19 cellular contexts compared by ENCODE assay signal in the genomic region with DNA sequence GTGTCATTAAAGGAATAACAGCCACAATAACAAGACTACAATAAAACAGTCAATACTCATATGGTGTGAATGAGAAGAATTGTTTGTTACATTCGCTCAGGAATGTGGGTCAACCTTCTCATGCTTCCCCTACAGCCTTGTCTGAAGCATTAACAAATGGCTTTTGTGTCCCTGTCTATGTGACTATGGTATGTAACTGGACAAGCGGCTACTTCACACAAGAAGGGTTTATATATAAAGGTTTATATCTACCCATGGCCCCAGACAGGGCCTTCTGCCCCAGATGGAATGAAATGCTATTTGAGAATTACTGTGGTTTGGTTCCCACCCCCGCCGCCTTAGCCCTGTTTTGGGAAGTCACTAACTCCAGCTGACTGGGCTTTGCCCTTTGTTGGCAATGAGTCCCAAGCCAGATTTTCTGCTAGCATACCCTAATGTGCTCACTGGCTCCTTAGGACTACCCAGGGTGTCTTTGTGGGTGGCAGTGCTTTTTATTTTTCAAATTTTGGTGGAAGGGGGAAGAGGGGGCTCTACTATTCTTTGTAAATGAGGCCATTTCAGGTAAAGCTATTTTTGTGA. TPM values are rescaled to one million over a fixed set of nuclear protein-coding genes. Genes with fewer than 3 reads are reported as not detected.
"Had no signal": no experiment of that assay in that cellular context is flagged by ENCODE, and none has a peak within 500 bp of the region (broad histone marks: within the 10 kb centered on the region; RNA-seq: fewer than 3 reads in every experiment).

No MANE protein-coding gene starts in this region.

- H3K9me3 Mint-ChIP-seq: activated CD4-positive, alpha-beta memory T cell treated with anti-CD3 and anti-CD28 coated beads for 36 hours; activated naive CD8-positive, alpha-beta T cell treated with anti-CD3 and anti-CD28 coated beads, Interleukin-2, amount 10 ng/mL, durations not matched to agents 7 days and 5 days; activated T-helper 17 cell treated with anti-CD3 and anti-CD28 coated beads, Interleukin-2, amount 50 U/mL, for 72 hours; brain; endodermal cell; T-helper 2 cell treated with Interferon-gamma antibody and Interleukin-4, amounts not matched to agents 5 μg/mL and 100 μg/mL, for 36 hours; WTC11 had no signal

- H3K36me3 ChIP-seq: neutrophil had no signal

- H3K36me3 Mint-ChIP-seq: activated CD4-positive, alpha-beta memory T cell treated with anti-CD3 and anti-CD28 coated beads for 36 hours; activated naive CD8-positive, alpha-beta T cell treated with anti-CD3 and anti-CD28 coated beads, Interleukin-2, amount 10 ng/mL, durations not matched to agents 7 days and 5 days; brain; naive B cell; stimulated activated naive B cell treated with anti-CD40 and anti-IgM and Interleukin-4, amounts not matched to agents 10 μg/mL and 1 μg/mL and 100 μg/mL, for 72 hours; WTC11 had no signal

- H3K4me1 ChIP-seq: parathyroid adenoma had no signal

- H3K9ac ChIP-seq: parathyroid adenoma had no signal

- H2AFZ ChIP-seq: parathyroid adenoma had no signal

- H3K9me3 ChIP-seq: neutrophil had no signal

- ATAC-seq: activated T-helper 17 cell treated with anti-CD3 and anti-CD28 coated beads, Interleukin-2, amount 50 U/mL, for 72 hours; left lobe of liver; stimulated activated naive B cell treated with anti-CD40 and anti-IgM and Interleukin-4, amounts not matched to agents 10 μg/mL and 1 μg/mL and 100 μg/mL, for 72 hours; WTC11 had no signal

- H3K4me3 Mint-ChIP-seq: activated CD4-positive, alpha-beta memory T cell treated with anti-CD3 and anti-CD28 coated beads for 36 hours; activated naive CD8-positive, alpha-beta T cell treated with anti-CD3 and anti-CD28 coated beads, Interleukin-2, amount 10 ng/mL, durations not matched to agents 7 days and 5 days; activated T-helper 17 cell treated with anti-CD3 and anti-CD28 coated beads, Interleukin-2, amount 50 U/mL, for 72 hours; brain; endodermal cell; naive B cell; stimulated activated naive B cell treated with anti-CD40 and anti-IgM and Interleukin-4, amounts not matched to agents 10 μg/mL and 1 μg/mL and 100 μg/mL, for 72 hours; T-helper 2 cell treated with Interferon-gamma antibody and Interleukin-4, amounts not matched to agents 5 μg/mL and 100 μg/mL, for 36 hours; WTC11 had no signal

- H3K27ac ChIP-seq: neutrophil, parathyroid adenoma had no signal

- H3K27ac Mint-ChIP-seq: activated CD4-positive, alpha-beta memory T cell treated with anti-CD3 and anti-CD28 coated beads for 36 hours; activated naive CD8-positive, alpha-beta T cell treated with anti-CD3 and anti-CD28 coated beads, Interleukin-2, amount 10 ng/mL, durations not matched to agents 7 days and 5 days; activated T-helper 17 cell treated with anti-CD3 and anti-CD28 coated beads, Interleukin-2, amount 50 U/mL, for 72 hours; brain; endodermal cell; naive B cell; stimulated activated naive B cell treated with anti-CD40 and anti-IgM and Interleukin-4, amounts not matched to agents 10 μg/mL and 1 μg/mL and 100 μg/mL, for 72 hours; T-helper 2 cell treated with Interferon-gamma antibody and Interleukin-4, amounts not matched to agents 5 μg/mL and 100 μg/mL, for 36 hours; WTC11 had no signal

- DNase-seq: activated CD4-positive, alpha-beta memory T cell treated with anti-CD3 and anti-CD28 coated beads for 36 hours; activated CD4-positive, alpha-beta T cell treated with anti-CD3 and anti-CD28 coated beads for 4 hours; activated naive CD4-positive, alpha-beta T cell; activated naive CD8-positive, alpha-beta T cell treated with anti-CD3 and anti-CD28 coated beads, Interleukin-2, amount 10 ng/mL, durations not matched to agents 7 days and 5 days; central memory CD4-positive, alpha-beta T cell; endodermal cell; head of caudate nucleus; kidney; naive B cell; stimulated activated naive B cell treated with anti-CD40 and anti-IgM and Interleukin-4, amounts not matched to agents 10 μg/mL and 1 μg/mL and 100 μg/mL, for 72 hours had no signal

- H3K4me1 Mint-ChIP-seq: activated naive CD8-positive, alpha-beta T cell treated with anti-CD3 and anti-CD28 coated beads, Interleukin-2, amount 10 ng/mL, durations not matched to agents 7 days and 5 days; activated T-helper 17 cell treated with anti-CD3 and anti-CD28 coated beads, Interleukin-2, amount 50 U/mL, for 72 hours; endodermal cell; naive B cell; stimulated activated naive B cell treated with anti-CD40 and anti-IgM and Interleukin-4, amounts not matched to agents 10 μg/mL and 1 μg/mL and 100 μg/mL, for 72 hours had no signal

RNA-seq across cellular contexts. Expression of a gene that starts 39.4 kb away (rescaled TPM):
- total RNA-seq: activated naive CD8-positive, alpha-beta T cell treated with anti-CD3 and anti-CD28 coated beads, Interleukin-2, amount 10 ng/mL, durations not matched to agents 7 days and 5 days; frontal cortex; lung microvascular endothelial cell had no signal
